19 cellular contexts compared by ENCODE assay signal in the genomic region with DNA sequence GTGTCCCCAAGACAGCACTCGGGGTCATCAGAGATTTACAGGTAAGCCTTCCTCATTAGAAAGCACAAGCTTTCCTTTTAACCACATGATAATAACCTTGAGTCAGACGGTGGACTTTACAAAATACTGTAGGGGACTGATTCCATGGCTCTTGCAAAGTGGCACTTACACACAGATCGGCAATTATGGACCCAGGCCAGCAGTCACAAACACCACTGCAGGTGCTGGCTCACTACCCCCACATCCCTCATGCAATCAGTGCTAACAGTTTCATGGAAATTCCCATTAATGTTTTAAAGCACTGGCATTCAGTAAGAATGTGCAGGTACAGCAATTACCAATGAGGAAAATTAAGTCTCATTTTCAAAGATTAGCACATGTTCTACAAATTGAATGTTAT.
"Had no signal": no experiment of that assay in that cellular context is flagged by ENCODE, and none has a peak within 500 bp of the region (broad histone marks: within the 10 kb centered on the region; RNA-seq: fewer than 3 reads in every experiment).

No MANE protein-coding gene starts in this region.

- ATAC-seq: activated CD8-positive, alpha-beta T cell treated with anti-CD3 and anti-CD28 coated beads for 36 hours; gastrocnemius medialis; lower lobe of right lung; naive thymus-derived CD8-positive, alpha-beta T cell; right lobe of liver; stimulated activated naive CD8-positive, alpha-beta T cell treated with anti-CD3 and anti-CD28 coated beads, Interleukin-15, amount 100 ng/mL, for 72 hours had no signal

- DNase-seq: activated CD4-positive, alpha-beta T cell treated with anti-CD3 and anti-CD28 coated beads, Interleukin-2, amount 10 ng/mL, durations not matched to agents 24 days and 14 days; activated CD8-positive, alpha-beta T cell treated with anti-CD3 and anti-CD28 coated beads for 36 hours; activated naive CD4-positive, alpha-beta T cell treated with Interleukin-2 at 50 U/mL for 16 hours; activated naive CD8-positive, alpha-beta T cell treated with anti-CD3 and anti-CD28 coated beads, Interleukin-2, amount 10 ng/mL, durations not matched to agents 7 days and 5 days; activated T-cell treated with anti-CD3 and anti-CD28 coated beads, Interleukin-2, amount 50 U/mL, for 24 hours; amygdala; central memory CD4-positive, alpha-beta T cell; colonic mucosa; erythroblast; gastrocnemius medialis; head of caudate nucleus; lower lobe of right lung; naive thymus-derived CD8-positive, alpha-beta T cell; ovary; right lobe of liver; small intestine; stimulated activated CD4-positive, alpha-beta T cell treated with anti-CD3 and anti-CD28 coated beads, Interleukin-15, amount 100 ng/mL, for 24 hours; stimulated activated CD4-positive, alpha-beta T cell treated with anti-CD3 and anti-CD28 coated beads, Interleukin-2, amount 100 ng/mL, for 48 hours; stimulated activated naive CD8-positive, alpha-beta T cell treated with anti-CD3 and anti-CD28 coated beads, Interleukin-15, amount 100 ng/mL, for 72 hours had no signal
